Comparison of ENCODE assay signal across 18 cellular contexts in the genomic region with DNA sequence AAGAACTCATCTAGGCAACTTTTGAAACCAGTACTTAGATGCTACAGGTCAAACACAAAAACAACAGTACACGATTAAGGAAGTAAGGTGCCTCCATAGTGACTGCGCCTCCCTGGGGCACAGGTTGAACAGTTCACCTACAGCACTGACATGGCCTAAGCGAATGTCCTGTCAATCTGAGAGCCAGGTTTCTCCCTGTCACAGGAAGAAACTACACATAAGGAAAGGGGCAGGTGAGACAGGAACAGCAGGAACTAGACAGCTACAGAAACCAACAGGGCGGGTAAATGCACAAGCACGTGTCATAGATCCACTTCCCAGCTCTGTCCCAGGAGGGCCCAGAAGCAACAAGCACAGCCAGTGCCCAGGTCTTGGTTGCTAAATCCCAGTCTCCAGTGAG. TPM values are rescaled to one million over a fixed set of nuclear protein-coding genes. Genes with fewer than 3 reads are reported as not detected.
DNase-seq lines count a peak whose midpoint lies in the region; ATAC-seq and TF ChIP-seq lines count a peak whose summit lies in the region.
"Had no signal": no experiment of that assay in that cellular context is flagged by ENCODE, and none has a peak within 500 bp of the region (broad histone marks: within the 10 kb centered on the region; RNA-seq: fewer than 3 reads in every experiment).

No MANE protein-coding gene starts in this region.

- H3K27ac Mint-ChIP-seq in activated naive CD4-positive, alpha-beta T cell treated with anti-CD3 and anti-CD28 coated beads, Interleukin-2, amount 10 ng/mL, durations not matched to agents 7 days and 5 days: peak overlapping the region; percentile 67
- H3K27ac Mint-ChIP-seq in activated naive CD4-positive, alpha-beta T cell treated with anti-CD3 and anti-CD28 coated beads, Interleukin-2, amount 50 U/mL, for 72 hours: no peak overlapping the region
- H3K27ac Mint-ChIP-seq: HFFc6 had no signal

- H3K4me1 ChIP-seq in RWPE2 (ENCODE audit: insufficient read depth, poor library complexity, severe bottlenecking) (no peaks in the 10 kb centered on the region), esophagus (ENCODE audit: control insufficient read depth in 2 of 2, insufficient read depth in 2 of 2, low read length in 1 of 2) (no peaks in the 10 kb centered on the region), aorta (ENCODE audit: control insufficient read depth in 1 of 2, insufficient read depth in 2 of 2, low read length in 2 of 2) (no peaks in the 10 kb centered on the region)
- H3K4me1 ChIP-seq: Peyer's patch had no signal

- H3K27ac ChIP-seq in RWPE2 (ENCODE audit: poor library complexity, severe bottlenecking) (no peak overlapping the region), esophagus (ENCODE audit: low read depth in 2 of 2, low read length in 1 of 2) (peak overlapping the region; percentile 82 to 93), aorta (ENCODE audit: low read depth in 1 of 2, low read length in 2 of 2) (no peak overlapping the region)
- H3K27ac ChIP-seq: C4-2B, KMS-11, Peyer's patch had no signal

- H3K9me3 ChIP-seq in RWPE2 (ENCODE audit: severe bottlenecking): no peaks in the 10 kb centered on the region
- no peaks in the 10 kb centered on the region for H3K9me3 ChIP-seq in esophagus (ENCODE audit: control insufficient read depth in 2 of 2, insufficient read depth in 1 of 2, low read depth in 1 of 2, low read length in 1 of 2)
- H3K9me3 ChIP-seq in aorta (ENCODE audit: control insufficient read depth, low read length): no peaks in the 10 kb centered on the region
- H3K9me3 ChIP-seq: Peyer's patch had no signal

- H3K27me3 ChIP-seq in RWPE2 (ENCODE audit: insufficient read depth, poor library complexity, severe bottlenecking): no peaks in the 10 kb centered on the region
- H3K27me3 ChIP-seq in esophagus (ENCODE audit: control insufficient read depth in 1 of 2, insufficient read depth in 2 of 2, low read length in 2 of 2): no peaks in the 10 kb centered on the region
- H3K27me3 ChIP-seq in aorta (ENCODE audit: control insufficient read depth in 1 of 2, insufficient read depth in 2 of 2, low read length in 1 of 2): no peaks in the 10 kb centered on the region
- H3K27me3 ChIP-seq: Peyer's patch had no signal

- intact Hi-C loops in head of caudate nucleus (cut with DNase I): no loop called here
- intact Hi-C loops in aorta (cut with DNase I): no loop called here

- no peak for ATAC-seq in activated naive CD4-positive, alpha-beta T cell treated with anti-CD3 and anti-CD28 coated beads, Interleukin-2, amount 50 U/mL, for 72 hours
- peak; percentile 33; the same call in 1 of the 3 replicates for ATAC-seq in RWPE2 (ENCODE audit: low read depth)
- ATAC-seq in aorta (ENCODE audit: low FRiP score): no peak

- no peak overlapping the region for H3K4me3 Mint-ChIP-seq in activated naive CD4-positive, alpha-beta T cell treated with anti-CD3 and anti-CD28 coated beads, Interleukin-2, amount 10 ng/mL, durations not matched to agents 7 days and 5 days
- H3K4me3 Mint-ChIP-seq: HFFc6 had no signal

- 72 to 77% methylated on average over 5 of the region's 5 CpGs for WGBS in esophagus, 2 donors
- 90% methylated on average over 5 of the region's 5 CpGs for WGBS in aorta, 2 donors

- H3K4me1 Mint-ChIP-seq in activated naive CD4-positive, alpha-beta T cell treated with anti-CD3 and anti-CD28 coated beads, Interleukin-2, amount 10 ng/mL, durations not matched to agents 7 days and 5 days: peaks cover 10% of the 10 kb centered on the region

- peaks cover 63% of the 10 kb centered on the region for H3K36me3 ChIP-seq in RWPE2 (ENCODE audit: low read depth)
- peaks cover 0 to 3% of the 10 kb centered on the region in 2 donors for H3K36me3 ChIP-seq in esophagus (ENCODE audit: control insufficient read depth in 2 of 2, insufficient read depth in 2 of 2, low read length in 1 of 2)
- peaks cover 0 to 2% of the 10 kb centered on the region in 2 donors for H3K36me3 ChIP-seq in aorta (ENCODE audit: control insufficient read depth in 1 of 2, insufficient read depth in 2 of 2, low read length in 1 of 2)

- no peak for DNase-seq in activated naive CD4-positive, alpha-beta T cell treated with anti-CD3 and anti-CD28 coated beads, Interleukin-2, amount 10 ng/mL, durations not matched to agents 7 days and 5 days
- DNase-seq in activated naive CD4-positive, alpha-beta T cell treated with anti-CD3 and anti-CD28 coated beads, Interleukin-2, amount 50 U/mL, for 72 hours (ENCODE audit: low spot score in 2 of 2): no peak
- no peak for DNase-seq in RWPE2 (ENCODE audit: low spot score)
- no peak for DNase-seq in head of caudate nucleus
- DNase-seq in T1000 (lab: John Stamatoyannopoulos, UW): no peak
- DNase-seq in aorta: no peak
- DNase-seq in NCI-H524 treated with DMSO at 0.1 percent for 48 hours (lab: John Stamatoyannopoulos, UW): no peak
- DNase-seq: GF-D8, HFFc6, NCI-H1048, NCI-H146, NCI-H2081, NCI-H510A, Peyer's patch, SIG-M5 had no signal

- TF ChIP-seq CTCF in RWPE2 (IDR thresholded peaks at IDR 0.05; ENCODE audit: poor library complexity, severe bottlenecking): no peak

- no peaks in the 10 kb centered on the region for H3K27me3 Mint-ChIP-seq in activated naive CD4-positive, alpha-beta T cell treated with anti-CD3 and anti-CD28 coated beads, Interleukin-2, amount 10 ng/mL, durations not matched to agents 7 days and 5 days

- no peak overlapping the region for H3K4me3 ChIP-seq in RWPE2 (ENCODE audit: severe bottlenecking)
- H3K4me3 ChIP-seq in esophagus (ENCODE audit: low read depth in 1 of 2, low read length in 2 of 2): no peak overlapping the region
- H3K4me3 ChIP-seq in aorta (ENCODE audit: low read length in 2 of 2): no peak overlapping the region
- H3K4me3 ChIP-seq: Peyer's patch had no signal

- H3K9me3 Mint-ChIP-seq in activated naive CD4-positive, alpha-beta T cell treated with anti-CD3 and anti-CD28 coated beads, Interleukin-2, amount 10 ng/mL, durations not matched to agents 7 days and 5 days: no peaks in the 10 kb centered on the region
- no peaks in the 10 kb centered on the region for H3K9me3 Mint-ChIP-seq in activated naive CD4-positive, alpha-beta T cell treated with anti-CD3 and anti-CD28 coated beads, Interleukin-2, amount 50 U/mL, for 72 hours
- H3K9me3 Mint-ChIP-seq: HFFc6 had no signal

- H3K36me3 Mint-ChIP-seq in activated naive CD4-positive, alpha-beta T cell treated with anti-CD3 and anti-CD28 coated beads, Interleukin-2, amount 10 ng/mL, durations not matched to agents 7 days and 5 days: peaks cover 36% of the 10 kb centered on the region
- H3K36me3 Mint-ChIP-seq in activated naive CD4-positive, alpha-beta T cell treated with anti-CD3 and anti-CD28 coated beads, Interleukin-2, amount 50 U/mL, for 72 hours: peaks cover 5 to 8% of the 10 kb centered on the region in 2 donors

- CTCF ChIA-PET in activated naive CD4-positive, alpha-beta T cell treated with anti-CD3 and anti-CD28 coated beads, Interleukin-2, amount 10 ng/mL, durations not matched to agents 7 days and 5 days (lab: Charles Lee): no interaction called here

RNA-seq across cellular contexts. Expression of a gene that starts 8.0 kb away (rescaled TPM):
- total RNA-seq in activated naive CD4-positive, alpha-beta T cell treated with anti-CD3 and anti-CD28 coated beads, Interleukin-2, amount 50 U/mL, for 72 hours: 100 to 1,000 TPM; 328 to 513 TPM
- polyA plus RNA-seq in esophagus (100 to 1,000 TPM; 201 to 209 TPM), aorta (100 to 1,000 TPM; 163 to 310 TPM)
- 100 to 1,000 TPM; 303 to 422 TPM for total RNA-seq in aorta

RNA-seq across cellular contexts. Expression of a gene that starts 12.3 kb away (rescaled TPM):
- total RNA-seq in activated naive CD4-positive, alpha-beta T cell treated with anti-CD3 and anti-CD28 coated beads, Interleukin-2, amount 50 U/mL, for 72 hours: 100 to 1,000 TPM; 186 TPM
- polyA plus RNA-seq in esophagus (10 to 100 TPM; 16.3 to 61.0 TPM), aorta (10 to 100 TPM; 29.7 to 36.1 TPM)
- 10 to 100 TPM; 38.6 to 43.3 TPM for total RNA-seq in aorta

RNA-seq across cellular contexts. Expression of a gene that starts 12.4 kb away (rescaled TPM):
- 100 to 1,000 TPM; 122 to 154 TPM for total RNA-seq in activated naive CD4-positive, alpha-beta T cell treated with anti-CD3 and anti-CD28 coated beads, Interleukin-2, amount 50 U/mL, for 72 hours
- polyA plus RNA-seq in esophagus (100 to 1,000 TPM; 127 to 187 TPM), aorta (100 to 1,000 TPM; 190 to 195 TPM)
- 10 to 100 TPM; 65.6 to 80.1 TPM for total RNA-seq in aorta

RNA-seq across cellular contexts. Expression of a gene that starts 18.8 kb away (rescaled TPM):
- total RNA-seq in activated naive CD4-positive, alpha-beta T cell treated with anti-CD3 and anti-CD28 coated beads, Interleukin-2, amount 50 U/mL, for 72 hours: 100 to 1,000 TPM; 382 to 460 TPM
- polyA plus RNA-seq in esophagus (100 to 1,000 TPM; 582 to 595 TPM), aorta (100 to 1,000 TPM; 275 to 537 TPM)
- total RNA-seq in aorta: 100 to 1,000 TPM; 407 to 436 TPM

RNA-seq across cellular contexts. Expression of a gene that starts 22.9 kb away (rescaled TPM):
- under 1 TPM in 1 of 2 donors, not detected in 1; 0.27 TPM for total RNA-seq in activated naive CD4-positive, alpha-beta T cell treated with anti-CD3 and anti-CD28 coated beads, Interleukin-2, amount 50 U/mL, for 72 hours
- polyA plus RNA-seq in esophagus (under 1 TPM; 0.33 to 0.49 TPM), aorta (1 to 10 TPM in 1 of 2 donors, not detected in 1; 2.4 TPM)
- 1 to 10 TPM in 1 of 2 donors, under 1 TPM in 1; 0.58 to 1.0 TPM for total RNA-seq in aorta

Comparison
In these comparisons a context has a peak if more than half of its experiments do, and no peak if none do; other contexts are left out.
1. H3K27ac ChIP-seq: peak in esophagus (2 of 2); none in RWPE2 (single experiment) and aorta (0 of 2).
2. RNA of a gene that starts 12.3 kb away (total RNA-seq): 186 TPM in activated naive CD4-positive, alpha-beta T cell treated with anti-CD3 and anti-CD28 coated beads, Interleukin-2, amount 50 U/mL, for 72 hours; 38.6 to 43.3 TPM in aorta; every median in the first group is over 4 times any median in the second.